In the genomic region with DNA sequence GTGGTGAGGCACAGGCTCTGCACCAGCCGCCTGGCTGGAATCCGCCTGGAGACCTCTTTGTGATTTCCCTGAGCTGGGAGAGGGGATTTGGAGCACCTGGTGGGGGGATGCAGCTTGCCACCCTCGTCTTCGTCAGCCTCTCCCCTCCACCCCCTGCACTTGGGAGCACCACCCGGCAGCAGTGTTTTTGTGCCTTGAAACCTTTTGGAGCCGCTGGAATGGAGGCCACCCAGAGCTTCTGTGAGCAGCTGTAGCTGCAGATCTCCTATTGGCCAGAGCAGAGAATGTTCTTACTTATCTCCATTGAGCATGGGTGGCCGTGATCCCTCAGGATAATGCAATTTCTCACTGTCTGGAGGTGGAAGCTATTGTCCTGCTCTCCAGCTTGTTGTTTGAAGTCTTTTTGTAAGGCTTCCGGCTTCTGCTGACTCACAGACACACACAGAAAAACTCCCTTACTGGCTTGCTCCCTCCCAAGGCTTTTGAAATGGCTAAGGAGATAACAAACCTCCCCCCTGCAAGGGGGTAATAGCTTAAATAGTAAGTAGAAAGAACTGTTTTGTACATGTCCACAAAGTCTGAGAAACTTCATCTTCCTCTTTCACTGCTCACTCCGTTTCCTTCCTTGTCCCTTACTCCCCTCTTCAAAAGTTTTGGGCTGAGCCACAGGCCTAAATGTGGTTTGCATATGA, we compare ENCODE assay signal across 8 cellular contexts.
DNase-seq lines count a peak whose midpoint lies in the region; ATAC-seq and TF ChIP-seq lines count a peak whose summit lies in the region.

No MANE protein-coding gene starts in this region.

- H3K27ac Mint-ChIP-seq in HFFc6, result peak overlapping the region; percentile 73

- peaks cover 4 to 8% of the 10 kb centered on the region in 2 donors for H3K9me3 ChIP-seq in lung (ENCODE audit: control insufficient read depth in 2 of 2, insufficient read depth in 1 of 2, low read length in 1 of 2)

- peaks cover 9% of the 10 kb centered on the region; the same call in 1 of the 2 replicates for H3K36me3 Mint-ChIP-seq in HFFc6 (ENCODE audit: low read depth)

- no peaks in the 10 kb centered on the region for H3K36me3 ChIP-seq in lung (ENCODE audit: control insufficient read depth in 2 of 2, insufficient read depth in 2 of 2, low read length in 2 of 2)

- no peak overlapping the region; the same call in 1 of the 2 replicates for H3K4me3 Mint-ChIP-seq in HFFc6

- H3K4me1 ChIP-seq in lung (ENCODE audit: control insufficient read depth in 2 of 2, insufficient read depth in 2 of 2, low read length in 2 of 2), result peaks cover 6 to 10% of the 10 kb centered on the region in 2 donors

- peaks cover 14% of the 10 kb centered on the region for H3K4me1 Mint-ChIP-seq in HFFc6 (ENCODE audit: low read depth)

- DNase-seq in NCI-H82 (lab: John Stamatoyannopoulos, UW), result peak; percentile 39
- no peak for DNase-seq in NCI-H82 treated with DMSO at 0.1 percent for 48 hours (lab: John Stamatoyannopoulos, UW; ENCODE audit: unreplicated experiment)
- DNase-seq in HFFc6, result peak; percentile 29
- peak; percentile 82 for DNase-seq in NCI-H226
- DNase-seq in cardiac fibroblast (ENCODE audit: low read depth in 2 of 2), result peak; percentile 89 to 92
- no peak for DNase-seq in lung (ENCODE audit: low spot score)
- DNase-seq in stimulated activated CD4-positive, alpha-beta T cell treated with anti-CD3 and anti-CD28 coated beads, Interleukin-12 subunit alpha, Interleukin-12 subunit beta, amount 100 ng/mL, for 4 hours, result no peak

- 31 to 35% methylated on average over 9 of the region's 9 CpGs for WGBS in lung, 2 donors

- H3K4me3 ChIP-seq in cardiac fibroblast (replicated peaks in 1 of 2; ENCODE audit: low read depth in 2 of 2, low read length in 2 of 2), result no peak overlapping the region
- no peak overlapping the region for H3K4me3 ChIP-seq in lung

- TF ChIP-seq CTCF in HFFc6 (IDR thresholded peaks at IDR 0.05) (no peak), cardiac fibroblast (IDR thresholded peaks at IDR 0.05; ENCODE audit: low read depth, low read length) (peak; percentile 1), lung (IDR thresholded peaks at IDR 0.05; ENCODE audit: control extremely low read depth, extremely low read depth) (no peak)

- H3K27me3 ChIP-seq in lung (ENCODE audit: control insufficient read depth, insufficient read depth), result no peaks in the 10 kb centered on the region

- no peaks in the 10 kb centered on the region for H3K27me3 Mint-ChIP-seq in HFFc6 (ENCODE audit: insufficient read depth)

- H3K27ac ChIP-seq in lung (ENCODE audit: low read depth in 1 of 2, low read length in 1 of 2), result peak overlapping the region; percentile 2 to 83

- ATAC-seq in lung (ENCODE audit: insufficient read depth, low FRiP score), result peak; percentile 43
- no peak for ATAC-seq in HG03439 (IDR thresholded peaks at IDR 0.05; ENCODE audit: unreplicated experiment)

- H3K9me3 Mint-ChIP-seq in HFFc6, result peaks cover 12% of the 10 kb centered on the region

Comparison
In these comparisons a context has a peak if more than half of its experiments do, and no peak if none do; other contexts are left out.
1. DNase-seq: peak in NCI-H82 (single experiment), HFFc6 (single experiment), NCI-H226 (single experiment) and cardiac fibroblast (2 of 2); none in NCI-H82 treated with DMSO at 0.1 percent for 48 hours (single experiment), lung (single experiment) and stimulated activated CD4-positive, alpha-beta T cell treated with anti-CD3 and anti-CD28 coated beads, Interleukin-12 subunit alpha, Interleukin-12 subunit beta, amount 100 ng/mL, for 4 hours (single experiment).